9 cellular contexts compared by ENCODE assay signal in genomic region chr6:108945686-108946158, GRCh38.
DNase-seq lines count a peak whose midpoint lies in the region; ATAC-seq and TF ChIP-seq lines count a peak whose summit lies in the region.
"Had no signal": no experiment of that assay in that cellular context is flagged by ENCODE, and none has a peak within 500 bp of the region (broad histone marks: within the 10 kb centered on the region; RNA-seq: fewer than 3 reads in every experiment).

No MANE protein-coding gene starts in this region.

- ATAC-seq in left ventricle myocardium superior = peak; percentile 88
- ATAC-seq in GM19463 (IDR thresholded peaks at IDR 0.05; ENCODE audit: unreplicated experiment) = no peak

- TF ChIP-seq CTCF in AG09319 (IDR thresholded peaks at IDR 0.05; ENCODE audit: low read depth, low read length) = no peak

- DNase-seq in AG09319 (ENCODE audit: extremely low read depth, low read depth) = peak; percentile 45
- DNase-seq in anterior cingulate cortex (lab: John Stamatoyannopoulos, UW) = peak in 54 of 58 donors; percentile 8 to 93 (median 66)
- peak; percentile 94 for DNase-seq in left ventricle myocardium superior
- peak; percentile 28 to 94 (median 65) for DNase-seq in posterior cingulate gyrus
- no peak for DNase-seq in DMS153 (lab: John Stamatoyannopoulos, UW)
- DNase-seq in SW480 (ENCODE audit: low spot score) = no peak
- no peak for DNase-seq in NCI-H2029 (lab: John Stamatoyannopoulos, UW)
- DNase-seq: CD8-positive, alpha-beta memory T cell had no signal

- intact Hi-C loops in left ventricle myocardium superior (cut with micrococcal nuclease) = no loop called here
- intact Hi-C loops in posterior cingulate gyrus (cut with DNase I) = no loop called here

Comparison
In these comparisons a context has a peak if more than half of its experiments do, and no peak if none do; other contexts are left out.
1. DNase-seq: peak in AG09319 (single experiment), anterior cingulate cortex (54 of 58), left ventricle myocardium superior (single experiment) and posterior cingulate gyrus (10 of 10); none in DMS153 (single experiment), SW480 (single experiment) and NCI-H2029 (single experiment).